13 cellular contexts compared by ENCODE assay signal in the genomic region with DNA sequence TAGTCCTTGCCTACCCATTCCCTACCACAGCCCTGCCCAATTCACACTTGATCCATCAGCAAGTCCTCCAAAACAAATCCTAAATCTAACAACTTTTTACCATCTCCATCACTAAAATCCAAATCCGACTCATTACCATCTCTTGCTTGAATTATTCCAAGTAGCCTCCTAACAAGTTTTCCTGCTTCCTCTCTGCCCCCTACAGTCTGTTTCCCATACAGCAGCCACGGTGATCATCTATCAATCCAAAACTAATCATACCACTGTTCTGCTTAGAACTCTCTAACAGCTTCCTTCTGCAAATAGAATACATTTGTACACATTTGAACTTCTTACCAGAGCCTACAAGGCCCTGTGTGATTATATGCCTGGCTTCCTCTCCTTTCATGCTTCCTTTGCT.
A peak's percentile ranks its signal among the peaks of the same experiment; 100 is the strongest.
DNase-seq lines count a peak whose midpoint lies in the region; FAIRE-seq and TF ChIP-seq lines count a peak whose summit lies in the region.
"Had no signal": no experiment of that assay in that cellular context is flagged by ENCODE, and none has a peak within 500 bp of the region (broad histone marks: within the 10 kb centered on the region; RNA-seq: fewer than 3 reads in every experiment).

No MANE protein-coding gene starts in this region.

- no peaks in the 10 kb centered on the region for H3K79me2 ChIP-seq in astrocyte (ENCODE audit: insufficient read depth, low read length)

- H3K27ac ChIP-seq in breast epithelium (no peak overlapping the region), astrocyte (ENCODE audit: low read depth, low read length) (no peak overlapping the region), testis (no peak overlapping the region)
- H3K27ac ChIP-seq: PC-9 had no signal

- CTCF ChIA-PET in MCF 10A (lab: Yijun Ruan, JAX) = interaction anchor here (0.6 to 4.3 kb wide), 8 partner anchors 10 to 1223 kb away, joined by 3 to 33 read pairs (median 3); no protein-coding TSS in a partner anchor

- H3K36me3 Mint-ChIP-seq in MCF 10A (ENCODE audit: insufficient read depth, unreplicated experiment) (no peaks in the 10 kb centered on the region), astrocyte (ENCODE audit: low read depth, unreplicated experiment) (no peaks in the 10 kb centered on the region)

- TF ChIP-seq CTCF in MCF 10A (IDR thresholded peaks at IDR 0.05; ENCODE audit: unreplicated experiment) (peak; percentile 24), breast epithelium (IDR thresholded peaks at IDR 0.05) (no peak), astrocyte (IDR thresholded peaks at IDR 0.05; ENCODE audit: insufficient read depth, low read depth, low read length) (peak; percentile 24), testis (IDR thresholded peaks at IDR 0.05) (no peak)

- H3K9ac ChIP-seq in astrocyte (ENCODE audit: low read length) = no peak overlapping the region

- TF ChIP-seq POLR2A in breast epithelium (IDR thresholded peaks at IDR 0.05) (no peak), testis (IDR thresholded peaks at IDR 0.05) (no peak)

- H3K4me3 ChIP-seq in breast epithelium (no peak overlapping the region), astrocyte (ENCODE audit: insufficient read depth, low read depth, low read length) (no peak overlapping the region), testis (no peak overlapping the region)
- H3K4me3 ChIP-seq: PC-9 had no signal

- intact Hi-C loops in MCF 10A (cut with micrococcal nuclease) = no loop called here
- intact Hi-C loops in breast epithelium (cut with DNase I; ENCODE audit: low total_unique reads) = no loop called here
- intact Hi-C loops in testis (cut with DNase I; ENCODE audit: low total_unique reads) = no loop called here

- no peak overlapping the region for H2AFZ ChIP-seq in astrocyte (ENCODE audit: low read depth, low read length)
- H2AFZ ChIP-seq: PC-9 had no signal

- H3K9me3 Mint-ChIP-seq in MCF 10A (ENCODE audit: unreplicated experiment) = no peaks in the 10 kb centered on the region
- no peaks in the 10 kb centered on the region for H3K9me3 Mint-ChIP-seq in astrocyte (ENCODE audit: unreplicated experiment)

- H3K4me1 ChIP-seq in breast epithelium (no peaks in the 10 kb centered on the region), astrocyte (ENCODE audit: insufficient read depth, low read length) (no peaks in the 10 kb centered on the region), testis (no peaks in the 10 kb centered on the region)

- H4K20me1 ChIP-seq in astrocyte (ENCODE audit: insufficient read depth, low read length) = no peaks in the 10 kb centered on the region

- H3K27me3 Mint-ChIP-seq in MCF 10A (ENCODE audit: insufficient read depth, unreplicated experiment) (peaks cover 5% of the 10 kb centered on the region), astrocyte (ENCODE audit: low read depth, unreplicated experiment) (no peaks in the 10 kb centered on the region)

- DNase-seq in MCF 10A (ENCODE audit: unreplicated experiment) (peak; percentile 5), breast epithelium (ENCODE audit: low spot score in 2 of 2) (no peak), astrocyte (ENCODE audit: low read depth) (no peak), iPS-NIHi11 (ENCODE audit: low spot score) (peak; percentile 7), testis (peak; percentile 18), NCI-H446 treated with DMSO at 0.1 percent for 48 hours (lab: John Stamatoyannopoulos, UW) (no peak), CD1c-positive myeloid dendritic cell (ENCODE audit: extremely low spot score) (no peak), NCI-H524 (lab: John Stamatoyannopoulos, UW) (no peak)
- DNase-seq: activated T-cell treated with anti-CD3 and anti-CD28 coated beads for 4 hours, NCI-H146, PC-9 had no signal

- POLR2A ChIA-PET in MCF 10A (lab: Yijun Ruan, JAX) = no interaction called here

- no TSS peak for BruUV-seq in MCF 10A (replicated peaks; lab: Mats Ljungman, UMichigan)

- no peaks in the 10 kb centered on the region for H3K36me3 ChIP-seq in breast epithelium
- H3K36me3 ChIP-seq in astrocyte (ENCODE audit: insufficient read depth, low read length) = no peaks in the 10 kb centered on the region
- no peaks in the 10 kb centered on the region for H3K36me3 ChIP-seq in testis (ENCODE audit: low read depth, missing control alignments)

- 82 to 90% methylated on average over 2 of the region's 2 CpGs for WGBS in testis, 2 donors

- H3K4me3 Mint-ChIP-seq in MCF 10A (ENCODE audit: unreplicated experiment) (no peak overlapping the region), astrocyte (ENCODE audit: unreplicated experiment) (no peak overlapping the region)

- H3K27me3 ChIP-seq in breast epithelium (peaks cover 0 to 35% of the 10 kb centered on the region in 2 donors), astrocyte (ENCODE audit: insufficient read depth, low read length) (no peaks in the 10 kb centered on the region), testis (no peaks in the 10 kb centered on the region)

- H3K27ac Mint-ChIP-seq in MCF 10A (ENCODE audit: low read depth, unreplicated experiment) (no peak overlapping the region), astrocyte (ENCODE audit: unreplicated experiment) (no peak overlapping the region)

- peak; percentile 79 for FAIRE-seq in astrocyte (lab: Jason Lieb, UNC)
- FAIRE-seq: frontal cortex, TTC549 had no signal

- H3K9me3 ChIP-seq in breast epithelium = no peaks in the 10 kb centered on the region
- no peaks in the 10 kb centered on the region for H3K9me3 ChIP-seq in astrocyte (ENCODE audit: insufficient read depth, low read depth, low read length)
- H3K9me3 ChIP-seq in testis = no peaks in the 10 kb centered on the region

- no peak overlapping the region for H3K4me2 ChIP-seq in astrocyte (ENCODE audit: low read length)
- H3K4me2 ChIP-seq: PC-9 had no signal

- H3K4me1 Mint-ChIP-seq in MCF 10A (ENCODE audit: insufficient read depth, unreplicated experiment) = no peaks in the 10 kb centered on the region
- H3K4me1 Mint-ChIP-seq in astrocyte (ENCODE audit: low read depth, unreplicated experiment) = no peaks in the 10 kb centered on the region

Comparison
In these comparisons a context has a peak if more than half of its experiments do, and no peak if none do; other contexts are left out.
1. DNase-seq: peak in MCF 10A (single experiment), iPS-NIHi11 (single experiment) and testis (single experiment); none in breast epithelium (0 of 2), astrocyte (single experiment), NCI-H446 treated with DMSO at 0.1 percent for 48 hours (single experiment), CD1c-positive myeloid dendritic cell (single experiment) and NCI-H524 (0 of 2).
2. CTCF ChIP-seq: peak in MCF 10A (single experiment) and astrocyte (single experiment); none in breast epithelium (0 of 3) and testis (0 of 3).